Comparison of ENCODE assay signal across 1 cellular context in the genomic region with DNA sequence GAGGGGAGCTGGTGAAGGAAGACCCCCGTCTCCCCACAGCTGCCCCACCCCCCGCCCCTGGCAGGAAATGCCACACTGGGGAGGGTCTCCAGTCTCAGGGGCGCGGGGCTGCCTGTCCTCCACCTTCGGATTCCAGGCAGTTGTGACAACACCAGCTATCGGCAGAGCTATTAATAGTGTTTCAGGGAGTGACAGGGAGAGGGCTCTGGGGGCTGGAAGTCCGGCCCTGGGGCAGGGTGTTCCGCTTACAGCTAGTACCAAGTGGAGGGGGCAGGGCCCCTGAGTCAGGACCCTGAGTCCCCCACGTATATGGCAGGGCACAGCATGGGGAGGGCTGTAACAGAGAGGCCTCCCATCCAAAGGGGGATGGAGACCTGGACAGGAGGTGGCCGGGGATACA.
TF ChIP-seq lines count a peak whose summit lies in the region.

No MANE protein-coding gene starts in this region.

TF ChIP-seq in WTC11, 78 proteins besides CTCF, POLR2A, EP300 and RAD21 (continued from another document):
- TF ChIP-seq, protein P1, sequence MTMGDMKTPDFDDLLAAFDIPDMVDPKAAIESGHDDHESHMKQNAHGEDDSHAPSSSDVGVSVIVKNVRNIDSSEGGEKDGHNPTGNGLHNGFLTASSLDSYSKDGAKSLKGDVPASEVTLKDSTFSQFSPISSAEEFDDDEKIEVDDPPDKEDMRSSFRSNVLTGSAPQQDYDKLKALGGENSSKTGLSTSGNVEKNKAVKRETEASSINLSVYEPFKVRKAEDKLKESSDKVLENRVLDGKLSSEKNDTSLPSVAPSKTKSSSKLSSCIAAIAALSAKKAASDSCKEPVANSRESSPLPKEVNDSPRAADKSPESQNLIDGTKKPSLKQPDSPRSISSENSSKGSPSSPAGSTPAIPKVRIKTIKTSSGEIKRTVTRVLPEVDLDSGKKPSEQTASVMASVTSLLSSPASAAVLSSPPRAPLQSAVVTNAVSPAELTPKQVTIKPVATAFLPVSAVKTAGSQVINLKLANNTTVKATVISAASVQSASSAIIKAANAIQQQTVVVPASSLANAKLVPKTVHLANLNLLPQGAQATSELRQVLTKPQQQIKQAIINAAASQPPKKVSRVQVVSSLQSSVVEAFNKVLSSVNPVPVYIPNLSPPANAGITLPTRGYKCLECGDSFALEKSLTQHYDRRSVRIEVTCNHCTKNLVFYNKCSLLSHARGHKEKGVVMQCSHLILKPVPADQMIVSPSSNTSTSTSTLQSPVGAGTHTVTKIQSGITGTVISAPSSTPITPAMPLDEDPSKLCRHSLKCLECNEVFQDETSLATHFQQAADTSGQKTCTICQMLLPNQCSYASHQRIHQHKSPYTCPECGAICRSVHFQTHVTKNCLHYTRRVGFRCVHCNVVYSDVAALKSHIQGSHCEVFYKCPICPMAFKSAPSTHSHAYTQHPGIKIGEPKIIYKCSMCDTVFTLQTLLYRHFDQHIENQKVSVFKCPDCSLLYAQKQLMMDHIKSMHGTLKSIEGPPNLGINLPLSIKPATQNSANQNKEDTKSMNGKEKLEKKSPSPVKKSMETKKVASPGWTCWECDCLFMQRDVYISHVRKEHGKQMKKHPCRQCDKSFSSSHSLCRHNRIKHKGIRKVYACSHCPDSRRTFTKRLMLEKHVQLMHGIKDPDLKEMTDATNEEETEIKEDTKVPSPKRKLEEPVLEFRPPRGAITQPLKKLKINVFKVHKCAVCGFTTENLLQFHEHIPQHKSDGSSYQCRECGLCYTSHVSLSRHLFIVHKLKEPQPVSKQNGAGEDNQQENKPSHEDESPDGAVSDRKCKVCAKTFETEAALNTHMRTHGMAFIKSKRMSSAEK (CRISPR knock-in tag; IDR thresholded peaks at IDR 0.05; ENCODE audit: borderline replicate concordance): no peak
- no peak for TF ChIP-seq CBFB (CRISPR knock-in tag; IDR thresholded peaks at IDR 0.05; ENCODE audit: low read depth)
- TF ChIP-seq SOX15 (CRISPR knock-in tag; IDR thresholded peaks at IDR 0.05): no peak
- TF ChIP-seq, protein P2, sequence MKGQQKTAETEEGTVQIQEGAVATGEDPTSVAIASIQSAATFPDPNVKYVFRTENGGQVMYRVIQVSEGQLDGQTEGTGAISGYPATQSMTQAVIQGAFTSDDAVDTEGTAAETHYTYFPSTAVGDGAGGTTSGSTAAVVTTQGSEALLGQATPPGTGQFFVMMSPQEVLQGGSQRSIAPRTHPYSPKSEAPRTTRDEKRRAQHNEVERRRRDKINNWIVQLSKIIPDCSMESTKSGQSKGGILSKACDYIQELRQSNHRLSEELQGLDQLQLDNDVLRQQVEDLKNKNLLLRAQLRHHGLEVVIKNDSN (CRISPR knock-in tag; IDR thresholded peaks at IDR 0.05): no peak
- TF ChIP-seq, protein P3, sequence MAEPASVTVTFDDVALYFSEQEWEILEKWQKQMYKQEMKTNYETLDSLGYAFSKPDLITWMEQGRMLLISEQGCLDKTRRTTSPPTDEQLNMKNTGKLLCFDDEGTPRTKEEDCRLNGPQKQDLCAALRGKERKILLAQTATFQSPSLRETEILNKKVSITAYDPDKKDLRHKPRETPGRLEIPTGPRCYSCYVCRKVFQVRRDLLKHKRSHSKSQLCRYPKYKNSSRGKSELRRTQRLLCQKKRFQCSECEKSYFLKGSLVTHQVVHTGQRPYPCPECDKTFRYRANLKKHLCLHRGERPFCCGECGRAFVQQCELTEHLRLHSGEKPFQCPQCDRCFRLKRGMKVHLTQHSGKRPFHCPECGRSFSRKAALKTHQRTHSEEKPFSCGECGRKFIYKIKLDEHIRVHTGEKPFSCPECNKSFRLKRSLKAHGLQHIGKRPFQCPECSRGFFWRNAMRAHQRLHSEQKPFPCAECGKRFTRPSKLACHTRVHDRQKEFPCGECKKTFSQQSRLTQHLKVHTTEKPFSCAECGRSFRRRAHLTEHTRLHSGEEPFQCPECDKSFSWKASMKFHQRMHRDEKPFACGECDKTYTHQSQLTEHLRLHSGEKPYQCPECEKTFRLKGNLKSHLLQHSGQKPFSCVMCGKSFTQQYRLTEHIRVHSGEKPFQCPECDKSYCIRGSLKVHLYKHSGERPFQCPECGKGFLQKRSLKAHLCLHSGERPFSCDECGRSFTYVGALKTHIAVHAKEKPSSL (CRISPR knock-in tag; conservative IDR thresholded peaks at IDR 0.05): no peak
